ENCODE assay signal across 9 cellular contexts in the genomic region with DNA sequence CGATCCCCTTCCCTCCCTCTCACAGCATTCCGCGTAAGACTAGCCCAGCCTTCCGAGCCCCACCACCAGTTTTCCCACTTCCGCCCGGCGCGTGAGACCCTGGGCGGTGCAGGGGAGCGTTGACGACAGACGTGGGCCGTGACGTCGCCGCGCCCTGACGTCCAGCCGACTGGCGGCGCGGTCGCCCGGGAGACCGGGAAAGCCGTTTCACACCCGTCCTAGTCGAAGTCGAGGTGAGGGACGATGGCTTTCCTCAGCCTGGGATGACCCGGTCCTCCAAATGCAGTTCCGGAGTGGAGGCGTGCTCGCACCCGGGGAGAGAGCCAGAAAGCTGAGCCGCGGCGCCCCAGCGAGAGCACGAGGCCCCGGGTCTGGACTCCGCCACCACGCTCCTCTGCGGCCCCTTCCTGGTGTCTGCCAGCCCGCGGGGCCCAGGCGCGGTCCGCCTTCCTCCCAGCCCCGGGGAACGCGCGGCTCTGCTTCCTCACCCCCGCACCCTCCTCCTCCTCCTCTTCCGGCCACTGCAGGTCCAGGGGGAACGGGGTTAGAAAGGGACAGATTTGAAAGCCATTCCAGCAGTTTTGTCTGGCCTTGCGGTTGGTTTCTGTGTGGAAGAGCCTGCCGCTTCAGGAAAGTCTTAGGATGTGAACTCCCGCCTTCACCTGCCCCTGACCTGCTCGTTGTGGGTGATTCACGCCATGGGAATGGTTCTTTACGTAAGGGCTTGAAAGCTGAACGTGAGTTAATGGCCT. TPM values are rescaled to one million over a fixed set of nuclear protein-coding genes. Genes with fewer than 3 reads are reported as not detected.
DNase-seq lines count a peak whose midpoint lies in the region; ATAC-seq lines count a peak whose summit lies in the region.
"Had no signal": no experiment of that assay in that cellular context is flagged by ENCODE, and none has a peak within 500 bp of the region (broad histone marks: within the 10 kb centered on the region; RNA-seq: fewer than 3 reads in every experiment).

TSS of gene LEKR1 (plus strand) at position 210 of the 752 bp plus-strand sequence. CDS start 2,977 bp downstream, outside the sequence.

- H3K27me3 Mint-ChIP-seq in activated CD8-positive, alpha-beta T cell treated with anti-CD3 and anti-CD28 coated beads, Interleukin-2, amount 10 ng/mL, durations not matched to agents 7 days and 5 days (ENCODE audit: low read depth): no peaks in the 10 kb centered on the region

- POLR2A ChIA-PET in activated CD8-positive, alpha-beta T cell treated with anti-CD3 and anti-CD28 coated beads, Interleukin-2, amount 10 ng/mL, durations not matched to agents 7 days and 5 days (lab: Charles Lee): interaction anchor here (0.7 to 2.3 kb wide), 4 partner anchors 9 to 334 kb away, joined by 3 to 14 read pairs (median 6); partner anchors contain the start of gene CCNL1

- peaks cover 4% of the 10 kb centered on the region for H3K9me3 Mint-ChIP-seq in activated CD8-positive, alpha-beta T cell treated with anti-CD3 and anti-CD28 coated beads, Interleukin-2, amount 10 ng/mL, durations not matched to agents 7 days and 5 days (ENCODE audit: insufficient read depth)

- peak within 1 kb of the TSS; percentile 99 for H3K27ac Mint-ChIP-seq in activated CD8-positive, alpha-beta T cell treated with anti-CD3 and anti-CD28 coated beads, Interleukin-2, amount 10 ng/mL, durations not matched to agents 7 days and 5 days

- peak within 1 kb of the TSS; percentile 93 for H3K4me3 Mint-ChIP-seq in activated CD8-positive, alpha-beta T cell treated with anti-CD3 and anti-CD28 coated beads, Interleukin-2, amount 10 ng/mL, durations not matched to agents 7 days and 5 days

- CTCF ChIA-PET in activated CD8-positive, alpha-beta T cell treated with anti-CD3 and anti-CD28 coated beads, Interleukin-2, amount 10 ng/mL, durations not matched to agents 7 days and 5 days (lab: Charles Lee): no interaction called here

- H3K36me3 Mint-ChIP-seq in activated CD8-positive, alpha-beta T cell treated with anti-CD3 and anti-CD28 coated beads, Interleukin-2, amount 10 ng/mL, durations not matched to agents 7 days and 5 days (ENCODE audit: low read depth): peaks cover 14% of the 10 kb centered on the region

- peaks cover 45% of the 10 kb centered on the region for H3K4me1 Mint-ChIP-seq in activated CD8-positive, alpha-beta T cell treated with anti-CD3 and anti-CD28 coated beads, Interleukin-2, amount 10 ng/mL, durations not matched to agents 7 days and 5 days (ENCODE audit: low read depth)

- DNase-seq in AG20443 (ENCODE audit: low spot score): peak; percentile 92
- DNase-seq in NCI-H526 treated with DMSO at 0.1 percent for 48 hours (lab: John Stamatoyannopoulos, UW): peak; percentile 55
- DNase-seq in activated CD8-positive, alpha-beta T cell treated with anti-CD3 and anti-CD28 coated beads, Interleukin-2, amount 10 ng/mL, durations not matched to agents 7 days and 5 days: peak; percentile 66
- peak; percentile 46 for DNase-seq in effector CD4-positive, alpha-beta T cell
- peak; percentile 93 to 96 for DNase-seq in lung microvascular endothelial cell (ENCODE audit: low read depth in 2 of 2)
- DNase-seq in stimulated activated CD4-positive, alpha-beta T cell treated with anti-CD3 and anti-CD28 coated beads, TNF-alpha, amount 100 ng/mL, for 4 hours (ENCODE audit: low read depth in 3 of 3): peak; percentile 32 to 56 (median 48)

- peak; percentile 95 for ATAC-seq in GM19025 (IDR thresholded peaks at IDR 0.05; ENCODE audit: low read depth, unreplicated experiment)
- peak; percentile 91 for ATAC-seq in HG03196 (IDR thresholded peaks at IDR 0.05; ENCODE audit: unreplicated experiment)
- peak; percentile 84 for ATAC-seq in activated CD8-positive, alpha-beta T cell treated with anti-CD3 and anti-CD28 coated beads, Interleukin-2, amount 10 ng/mL, durations not matched to agents 7 days and 5 days
- ATAC-seq: Panc1 had no signal

RNA-seq across cellular contexts. Expression of gene LEKR1, which starts in this region (rescaled TPM):
- under 1 TPM; 0.68 to 0.81 TPM for total RNA-seq in activated CD8-positive, alpha-beta T cell treated with anti-CD3 and anti-CD28 coated beads, Interleukin-2, amount 10 ng/mL, durations not matched to agents 7 days and 5 days
- under 0.01 and 0.60 TPM in 2 replicates for total RNA-seq in lung microvascular endothelial cell

Comparison
In these comparisons a context has a peak if more than half of its experiments do, and no peak if none do; other contexts are left out.
1. Peak in every context shown above with its lines: DNase-seq and ATAC-seq.
2. Peak in DNase-seq and ATAC-seq in activated CD8-positive, alpha-beta T cell treated with anti-CD3 and anti-CD28 coated beads, Interleukin-2, amount 10 ng/mL, durations not matched to agents 7 days and 5 days; RNA of the gene not detected or under 1 TPM.
3. Peak in DNase-seq in lung microvascular endothelial cell; RNA of the gene not detected or under 1 TPM.